In genomic region chr19:12945479-12946091, GRCh38 we compare ENCODE assay signal across 8 cellular contexts. TPM values are rescaled to one million over a fixed set of nuclear protein-coding genes. Genes with fewer than 3 reads are reported as not detected.
DNase-seq lines count a peak whose midpoint lies in the region; ATAC-seq and TF ChIP-seq lines count a peak whose summit lies in the region.

Gene RAD23A (plus strand): TSS chr19:12945862. CDS start chr19:12945949, 87 bp downstream.

- peak within 1 kb of the TSS; percentile 97 to 100 for H3K27ac Mint-ChIP-seq in activated naive CD4-positive, alpha-beta T cell treated with anti-CD3 and anti-CD28 coated beads, Interleukin-2, amount 50 U/mL, for 72 hours

- H3K27ac ChIP-seq in temporal lobe (ENCODE audit: low read depth, low read length), result peak within 1 kb of the TSS; percentile 56

- TF ChIP-seq CTCF in GM10266 (IDR thresholded peaks at IDR 0.05; ENCODE audit: control insufficient read depth, insufficient read depth, low read depth, missing control alignments) (no peak), omental fat pad (IDR thresholded peaks at IDR 0.05) (no peak)

- ATAC-seq in HG02623 (IDR thresholded peaks at IDR 0.05; ENCODE audit: unreplicated experiment), result peak; percentile 79
- peak; percentile 75 to 76 for ATAC-seq in activated naive CD4-positive, alpha-beta T cell treated with anti-CD3 and anti-CD28 coated beads, Interleukin-2, amount 50 U/mL, for 72 hours
- ATAC-seq in omental fat pad (ENCODE audit: low FRiP score), result peak; percentile 91

- H3K9me3 Mint-ChIP-seq in activated naive CD4-positive, alpha-beta T cell treated with anti-CD3 and anti-CD28 coated beads, Interleukin-2, amount 50 U/mL, for 72 hours, result no peaks in the 10 kb centered on the region

- DNase-seq in GM10266 (ENCODE audit: extremely low spot score) (peak; percentile 96), NCI-H1105 (lab: John Stamatoyannopoulos, UW) (peak; percentile 99), SKM-1 treated with dmso at 0.1 percent for 144 hours (lab: John Stamatoyannopoulos, UW; ENCODE audit: unreplicated experiment) (peak; percentile 90), glomerular endothelial cell (ENCODE audit: extremely low read depth, low read depth, low spot score) (peak; percentile 78), omental fat pad (ENCODE audit: low spot score) (peak; percentile 98)
- DNase-seq in activated naive CD4-positive, alpha-beta T cell treated with anti-CD3 and anti-CD28 coated beads, Interleukin-2, amount 50 U/mL, for 72 hours (ENCODE audit: low spot score in 2 of 2), result peak; percentile 98 to 99

- peaks cover 49 to 68% of the 10 kb centered on the region in 2 donors for H3K36me3 Mint-ChIP-seq in activated naive CD4-positive, alpha-beta T cell treated with anti-CD3 and anti-CD28 coated beads, Interleukin-2, amount 50 U/mL, for 72 hours

RNA-seq across cellular contexts. Expression of gene RAD23A, which starts in this region (rescaled TPM):
- total RNA-seq in activated naive CD4-positive, alpha-beta T cell treated with anti-CD3 and anti-CD28 coated beads, Interleukin-2, amount 50 U/mL, for 72 hours, result 100 to 1,000 TPM; 146 to 207 TPM
- 86.7 and 105 TPM in 2 replicates for total RNA-seq in glomerular endothelial cell
- 100 to 1,000 TPM in 1 of 4 donors, 10 to 100 TPM in 3; 65.6 to 119 (median 91.1) TPM for total RNA-seq in omental fat pad
- total RNA-seq in temporal lobe, result 26.1 TPM

Comparison
In these comparisons a context has a peak if more than half of its experiments do, and no peak if none do; other contexts are left out.
1. Peak in every context shown above with its lines: DNase-seq, ATAC-seq and H3K27ac ChIP-seq.